8 cellular contexts compared by ENCODE assay signal in the genomic region with DNA sequence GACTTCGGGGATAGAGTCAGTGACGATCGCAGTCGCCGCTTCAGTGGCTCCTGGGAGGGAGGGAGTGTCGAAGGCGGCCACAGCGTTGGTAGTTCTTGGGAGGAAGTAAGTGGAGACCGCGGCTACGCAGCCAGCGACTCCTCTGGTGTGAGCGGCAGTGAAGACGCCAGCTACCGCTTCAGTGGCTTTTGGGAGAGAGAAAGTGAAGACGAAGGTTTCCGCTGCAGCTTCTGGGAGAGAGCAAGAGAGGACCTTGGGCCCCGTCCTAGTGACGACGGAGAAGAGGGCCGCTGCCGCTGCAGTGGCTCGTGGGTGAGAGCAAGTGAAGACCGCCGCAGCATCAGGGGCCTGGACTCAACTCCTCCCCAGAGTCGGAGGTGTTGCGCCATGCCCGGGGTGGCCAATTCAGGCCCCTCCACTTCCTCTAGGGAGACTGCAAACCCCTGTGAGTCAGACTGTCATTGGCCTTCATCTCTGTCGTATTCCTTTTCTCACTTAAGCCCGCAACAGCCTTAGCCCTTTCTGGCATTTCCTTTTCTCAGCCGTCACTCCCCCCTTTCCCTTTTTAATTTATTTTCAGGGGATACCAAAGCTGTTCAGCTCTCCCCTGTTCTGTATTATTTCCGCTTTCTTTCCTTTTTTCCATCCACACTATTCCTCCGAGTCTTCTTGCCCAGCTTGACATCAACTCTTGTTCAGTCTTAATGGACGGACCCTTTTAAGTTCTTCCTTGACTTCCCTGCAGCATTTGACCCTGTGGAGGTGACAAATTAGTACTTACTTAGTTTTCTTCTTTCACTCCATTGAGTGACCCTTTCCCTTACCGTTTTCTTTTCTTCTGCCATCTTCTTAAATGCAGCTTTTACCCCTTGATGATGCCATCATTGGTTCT. TPM values are rescaled to one million over a fixed set of nuclear protein-coding genes. Genes with fewer than 3 reads are reported as not detected.
DNase-seq lines count a peak whose midpoint lies in the region; ATAC-seq and TF ChIP-seq lines count a peak whose summit lies in the region.

No MANE protein-coding gene starts in this region.

- H3K27ac ChIP-seq in right atrium auricular region, result peak overlapping the region; percentile 90 to 92

- CTCF ChIA-PET in T-cell (lab: Charles Lee), result interaction anchor here (0.5 to 2.6 kb wide), 3 partner anchors 38 to 237 kb away, joined by 3 to 12 read pairs (median 4); a partner anchor contains a TSS

- no peaks in the 10 kb centered on the region for H3K9me3 ChIP-seq in right atrium auricular region

- DNase-seq in CMK (ENCODE audit: low read depth), result peak; percentile 26
- peak; percentile 26 to 74 (median 59) for DNase-seq in T-cell
- peak; percentile 80 for DNase-seq in amniotic epithelial cell (ENCODE audit: low read depth)
- peak; percentile 87 for DNase-seq in right atrium auricular region (ENCODE audit: low spot score)
- DNase-seq in putamen (ENCODE audit: low spot score), result peak; percentile 16
- no peak for DNase-seq in NCI-H128 (lab: John Stamatoyannopoulos, UW; ENCODE audit: unreplicated experiment)

- H3K4me1 ChIP-seq in right atrium auricular region, result peaks cover 0 to 31% of the 10 kb centered on the region in 2 donors

- H3K27me3 Mint-ChIP-seq in T-cell, result no peaks in the 10 kb centered on the region

- H3K4me3 Mint-ChIP-seq in T-cell, result peak overlapping the region; percentile 90 to 99 (median 98)

- H3K4me3 ChIP-seq in right atrium auricular region, result peak overlapping the region; percentile 83 to 94

- ATAC-seq in GM19438 (IDR thresholded peaks at IDR 0.05; ENCODE audit: low read depth, unreplicated experiment), result peak; percentile 55
- peak; percentile 55 for ATAC-seq in HG03521 (IDR thresholded peaks at IDR 0.05; ENCODE audit: unreplicated experiment)
- peak; percentile 65 to 73 (median 68) for ATAC-seq in T-cell (replicated peaks in 1 of 4)

- no peaks in the 10 kb centered on the region for H3K9me3 Mint-ChIP-seq in T-cell

- peaks cover 48 to 60% (median 56%) of the 10 kb centered on the region in 3 donors for H3K4me1 Mint-ChIP-seq in T-cell

- peak overlapping the region; percentile 99 for H3K27ac Mint-ChIP-seq in T-cell

- H3K36me3 ChIP-seq in right atrium auricular region, result peaks cover 28% of the 10 kb centered on the region

- POLR2A ChIA-PET in T-cell (lab: Charles Lee), result interaction anchor here (0.6 to 1.8 kb wide), 9 partner anchors 8 to 294 kb away, joined by 3 to 12 read pairs (median 5); a partner anchor contains a TSS

- TF ChIP-seq CTCF in right atrium auricular region (IDR thresholded peaks at IDR 0.05), result no peak

- peaks cover 25% of the 10 kb centered on the region for H3K36me3 Mint-ChIP-seq in T-cell

- no peaks in the 10 kb centered on the region for H3K27me3 ChIP-seq in right atrium auricular region

RNA-seq across cellular contexts. Expression of a gene that starts 1.0 kb away (rescaled TPM):
- total RNA-seq in T-cell (1 to 10 TPM; 6.2 to 9.7 (median 7.9) TPM), right atrium auricular region (1 to 10 TPM; 7.7 to 8.0 TPM)

RNA-seq across cellular contexts. Expression of a gene that starts 37.6 kb away (rescaled TPM):
- total RNA-seq in T-cell, result 100 to 1,000 TPM; 130 to 164 (median 151) TPM
- total RNA-seq in right atrium auricular region, result 10 to 100 TPM; 26.9 to 30.5 TPM

Comparison
In these comparisons a context has a peak if more than half of its experiments do, and no peak if none do; other contexts are left out.
1. RNA of a gene that starts 37.6 kb away (total RNA-seq): 130 to 164 TPM in T-cell; 26.9 to 30.5 TPM in right atrium auricular region; every median in the first group is over 4 times any median in the second.
2. Peak in every context shown above with its lines, with median percentiles within 50 percentile points of each other: ATAC-seq.